ENCODE assay signal across 32 cellular contexts in genomic region chr2:83516503-83516902, GRCh38.
A peak's percentile ranks its signal among the peaks of the same experiment; 100 is the strongest.
DNase-seq lines count a peak whose midpoint lies in the region; ATAC-seq and TF ChIP-seq lines count a peak whose summit lies in the region.
"Had no signal": no experiment of that assay in that cellular context is flagged by ENCODE, and none has a peak within 500 bp of the region (broad histone marks: within the 10 kb centered on the region; RNA-seq: fewer than 3 reads in every experiment).

No MANE protein-coding gene starts in this region.

- H3K36me3 ChIP-seq in Panc1 (ENCODE audit: control insufficient read depth, insufficient read depth, low read length): no peaks in the 10 kb centered on the region
- H3K36me3 ChIP-seq in kidney epithelial cell (ENCODE audit: control insufficient read depth, insufficient read depth, low read length): no peaks in the 10 kb centered on the region
- no peaks in the 10 kb centered on the region for H3K36me3 ChIP-seq in MG63
- H3K36me3 ChIP-seq: breast epithelium, SJSA1 had no signal

- H3K4me3 ChIP-seq in Panc1 (ENCODE audit: low read depth in 2 of 2, low read length in 2 of 2) (no peak overlapping the region), kidney epithelial cell (ENCODE audit: low read depth, low read length) (no peak overlapping the region), MG63 (no peak overlapping the region)
- H3K4me3 ChIP-seq: breast epithelium, GM23248, lung, mucosa of descending colon, SJSA1 had no signal

- no peak overlapping the region for H3K27ac ChIP-seq in Panc1 (ENCODE audit: low read length)
- H3K27ac ChIP-seq: breast epithelium, epithelial cell of prostate, GM23248, KMS-11, SJSA1 had no signal

- H3K27me3 ChIP-seq in Panc1 (ENCODE audit: control insufficient read depth, insufficient read depth, low read length): no peaks in the 10 kb centered on the region
- no peaks in the 10 kb centered on the region for H3K27me3 ChIP-seq in kidney epithelial cell (ENCODE audit: control insufficient read depth, insufficient read depth, low read length)
- H3K27me3 ChIP-seq in MG63: no peaks in the 10 kb centered on the region
- H3K27me3 ChIP-seq: breast epithelium, SJSA1 had no signal

- intact Hi-C loops in Panc1 (cut with micrococcal nuclease; ENCODE audit: unreplicated experiment): no loop called here

- BruUV-seq in Panc1 (replicated peaks; lab: Mats Ljungman, UMichigan): no TSS peak

- H3K9me3 ChIP-seq in Panc1 (ENCODE audit: control insufficient read depth, insufficient read depth, low read depth, low read length) (no peaks in the 10 kb centered on the region), T-helper 17 cell (ENCODE audit: control insufficient read depth, low read length, poor library complexity, severe bottlenecking) (no peaks in the 10 kb centered on the region), MG63 (no peaks in the 10 kb centered on the region)
- H3K9me3 ChIP-seq: breast epithelium, SJSA1 had no signal

- CTCF ChIA-PET in Panc1 (lab: Charles Lee): no interaction called here

- ATAC-seq in Panc1 (no peak), T-helper 17 cell (no peak)
- ATAC-seq: activated naive CD4-positive, alpha-beta T cell treated with anti-CD3 and anti-CD28 coated beads, Interleukin-2, amount 50 U/mL, for 72 hours; activated T-helper 17 cell treated with anti-CD3 and anti-CD28 coated beads, Interleukin-2, amount 50 U/mL, for 72 hours; mucosa of descending colon; natural killer cell treated with Interleukin-12 subunit alpha and Interleukin-12 subunit beta and Interleukin-15 and Interleukin-18, amount 100 ng/mL, for 72 hours; stimulated activated memory B cell treated with anti-CD40 and anti-IgM and Interleukin-4, amounts not matched to agents 10 μg/mL and 1 μg/mL and 100 μg/mL, for 72 hours had no signal

- H3K4me1 Mint-ChIP-seq in HFFc6 (ENCODE audit: low read depth): no peaks in the 10 kb centered on the region
- H3K4me1 Mint-ChIP-seq in T-helper 17 cell: no peaks in the 10 kb centered on the region
- H3K4me1 Mint-ChIP-seq: activated CD4-positive, alpha-beta memory T cell treated with anti-CD3 and anti-CD28 coated beads, Interleukin-2, amount 10 ng/mL, durations not matched to agents 7 days and 5 days; activated T-helper 17 cell treated with anti-CD3 and anti-CD28 coated beads, Interleukin-2, amount 50 U/mL, for 72 hours; stimulated activated memory B cell treated with anti-CD40 and anti-IgM and Interleukin-4, amounts not matched to agents 10 μg/mL and 1 μg/mL and 100 μg/mL, for 72 hours had no signal

- DNase-seq in ELF-1 (ENCODE audit: low read depth, low spot score) (peak; percentile 42), HFFc6 (no peak), Panc1 (ENCODE audit: low read depth, low spot score) (no peak), kidney epithelial cell (ENCODE audit: low read depth) (no peak), T-helper 17 cell (no peak), MG63 (no peak)
- no peak for DNase-seq in activated naive CD4-positive, alpha-beta T cell treated with Interleukin-2 at 50 U/mL for 16 hours
- no peak for DNase-seq in stimulated activated CD4-positive, alpha-beta T cell treated with anti-CD3 and anti-CD28 coated beads, Interleukin-4, amount 100 ng/mL, for 4 hours
- DNase-seq: ACHN; activated CD4-positive, alpha-beta memory T cell treated with anti-CD3 and anti-CD28 coated beads, Interleukin-2, amount 10 ng/mL, durations not matched to agents 7 days and 5 days; activated CD4-positive, alpha-beta T cell treated with anti-CD3 and anti-CD28 coated beads for 1 hour; DMS79 treated with DMSO at 0.1 percent for 48 hours; glutamatergic neuron; GM23248; kidney glomerular epithelial cell; mucosa of descending colon; NCI-H146; NCI-H2171; NCI-H510A; RPMI8226; stimulated activated CD4-positive, alpha-beta T cell treated with anti-CD3 and anti-CD28 coated beads, Interleukin-12 subunit alpha, Interleukin-12 subunit beta, amount 100 ng/mL, for 4 hours; stimulated activated CD4-positive, alpha-beta T cell treated with anti-CD3 and anti-CD28 coated beads, Interleukin-4, amount 100 ng/mL, for 24 hours had no signal

- H3K27me3 Mint-ChIP-seq in HFFc6 (ENCODE audit: insufficient read depth) (no peaks in the 10 kb centered on the region; the same call in 1 of the 2 replicates), T-helper 17 cell (no peaks in the 10 kb centered on the region)
- H3K27me3 Mint-ChIP-seq: activated CD4-positive, alpha-beta memory T cell treated with anti-CD3 and anti-CD28 coated beads, Interleukin-2, amount 10 ng/mL, durations not matched to agents 7 days and 5 days; activated T-helper 17 cell treated with anti-CD3 and anti-CD28 coated beads, Interleukin-2, amount 50 U/mL, for 72 hours; natural killer cell treated with Interleukin-12 subunit alpha and Interleukin-12 subunit beta and Interleukin-15 and Interleukin-18, amount 100 ng/mL, for 72 hours; stimulated activated memory B cell treated with anti-CD40 and anti-IgM and Interleukin-4, amounts not matched to agents 10 μg/mL and 1 μg/mL and 100 μg/mL, for 72 hours had no signal

- POLR2A ChIA-PET in Panc1 (lab: Charles Lee): no interaction called here

- peak; percentile 21; the same call in 1 of the 2 replicates for TF ChIP-seq CTCF in HFFc6 (IDR thresholded peaks at IDR 0.05)
- TF ChIP-seq CTCF in Panc1 (IDR thresholded peaks at IDR 0.05): peak; percentile 2; the same call in 1 of the 2 replicates
- peak; percentile 5 for TF ChIP-seq CTCF in kidney epithelial cell (IDR thresholded peaks at IDR 0.05; ENCODE audit: insufficient read depth, low read length, poor library complexity, severe bottlenecking)

- H3K36me3 Mint-ChIP-seq in HFFc6 (ENCODE audit: low read depth) (peaks cover 5% of the 10 kb centered on the region), T-helper 17 cell (ENCODE audit: low read depth) (no peaks in the 10 kb centered on the region)
- H3K36me3 Mint-ChIP-seq: natural killer cell treated with Interleukin-12 subunit alpha and Interleukin-12 subunit beta and Interleukin-15 and Interleukin-18, amount 100 ng/mL, for 72 hours; stimulated activated memory B cell treated with anti-CD40 and anti-IgM and Interleukin-4, amounts not matched to agents 10 μg/mL and 1 μg/mL and 100 μg/mL, for 72 hours had no signal

- no peak overlapping the region for H3K4me3 Mint-ChIP-seq in HFFc6
- H3K4me3 Mint-ChIP-seq in T-helper 17 cell: no peak overlapping the region
- H3K4me3 Mint-ChIP-seq: activated CD4-positive, alpha-beta memory T cell treated with anti-CD3 and anti-CD28 coated beads, Interleukin-2, amount 10 ng/mL, durations not matched to agents 7 days and 5 days; activated T-helper 17 cell treated with anti-CD3 and anti-CD28 coated beads, Interleukin-2, amount 50 U/mL, for 72 hours; natural killer cell treated with Interleukin-12 subunit alpha and Interleukin-12 subunit beta and Interleukin-15 and Interleukin-18, amount 100 ng/mL, for 72 hours; stimulated activated memory B cell treated with anti-CD40 and anti-IgM and Interleukin-4, amounts not matched to agents 10 μg/mL and 1 μg/mL and 100 μg/mL, for 72 hours; T-helper 1 cell treated with Interleukin-12 subunit alpha and Interleukin-12 subunit beta and Interleukin-4 antibody, amounts not matched to agents 30 μg/mL and 1 μg/mL, for 36 hours had no signal

- H3K9me3 Mint-ChIP-seq in HFFc6: peaks cover 42% of the 10 kb centered on the region

- in situ Hi-C loops in Panc1 (cut with HindIII; ENCODE audit: low pct_unique_long_range_greater_than_20kb, low sequenced_read_pairs): no loop called here

- no peaks in the 10 kb centered on the region for H3K4me1 ChIP-seq in Panc1 (ENCODE audit: control insufficient read depth, insufficient read depth, low read length)
- H3K4me1 ChIP-seq: breast epithelium, SJSA1 had no signal

- H3K27ac Mint-ChIP-seq in HFFc6 (no peak overlapping the region), T-helper 17 cell (no peak overlapping the region)
- H3K27ac Mint-ChIP-seq: activated CD4-positive, alpha-beta memory T cell treated with anti-CD3 and anti-CD28 coated beads, Interleukin-2, amount 10 ng/mL, durations not matched to agents 7 days and 5 days; activated naive CD4-positive, alpha-beta T cell treated with anti-CD3 and anti-CD28 coated beads, Interleukin-2, amount 50 U/mL, for 72 hours; activated T-helper 17 cell treated with anti-CD3 and anti-CD28 coated beads, Interleukin-2, amount 50 U/mL, for 72 hours; natural killer cell treated with Interleukin-12 subunit alpha and Interleukin-12 subunit beta and Interleukin-15 and Interleukin-18, amount 100 ng/mL, for 72 hours; stimulated activated memory B cell treated with anti-CD40 and anti-IgM and Interleukin-4, amounts not matched to agents 10 μg/mL and 1 μg/mL and 100 μg/mL, for 72 hours; T-helper 1 cell treated with Interleukin-12 subunit alpha and Interleukin-12 subunit beta and Interleukin-4 antibody, amounts not matched to agents 30 μg/mL and 1 μg/mL, for 36 hours had no signal
